In the genomic region with DNA sequence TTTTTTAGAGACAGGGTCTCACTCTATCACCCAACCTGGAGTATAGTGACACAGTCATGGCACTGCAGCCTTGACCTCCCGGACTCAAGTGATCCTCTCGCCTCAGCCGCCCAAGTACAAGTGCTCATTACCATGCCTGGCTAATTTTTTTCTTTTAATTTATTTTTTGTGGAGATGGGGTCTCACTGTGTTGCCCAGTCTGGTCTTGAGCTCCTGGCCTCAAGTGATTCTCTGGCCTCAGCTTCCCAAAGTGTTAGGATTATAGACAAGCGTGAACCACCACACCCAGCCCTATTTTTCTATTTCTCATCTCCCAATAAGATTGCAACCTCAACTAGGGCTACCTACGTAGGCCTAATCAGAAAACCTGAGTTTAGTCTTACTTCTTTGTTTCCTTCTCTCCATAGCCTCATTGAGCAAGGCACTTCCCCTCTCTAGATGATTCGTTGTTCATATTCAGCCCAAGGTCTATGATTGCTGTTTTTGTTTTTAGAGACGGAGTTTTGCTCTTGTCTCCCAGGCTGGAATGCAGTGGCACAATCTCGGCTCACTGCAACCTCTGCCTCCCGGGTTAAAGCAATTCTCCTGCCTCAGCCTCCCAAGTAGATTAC, we compare ENCODE assay signal across 10 cellular contexts. TPM values are rescaled to one million over a fixed set of nuclear protein-coding genes. Genes with fewer than 3 reads are reported as not detected.
DNase-seq lines count a peak whose midpoint lies in the region; ATAC-seq and TF ChIP-seq lines count a peak whose summit lies in the region.
"Had no signal": no experiment of that assay in that cellular context is flagged by ENCODE, and none has a peak within 500 bp of the region (broad histone marks: within the 10 kb centered on the region; RNA-seq: fewer than 3 reads in every experiment).

No MANE protein-coding gene starts in this region.

- peaks cover 44% of the 10 kb centered on the region for H3K4me1 Mint-ChIP-seq in CD4-positive, alpha-beta T cell (ENCODE audit: low read depth)
- peaks cover 17 to 27% (median 26%) of the 10 kb centered on the region in 3 donors for H3K4me1 Mint-ChIP-seq in IgD-negative memory B cell
- peaks cover 33% of the 10 kb centered on the region for H3K4me1 Mint-ChIP-seq in activated CD8-positive, alpha-beta T cell treated with anti-CD3 and anti-CD28 coated beads, Interleukin-2, amount 10 ng/mL, durations not matched to agents 7 days and 5 days (ENCODE audit: low read depth)
- peaks cover 11 to 43% (median 34%) of the 10 kb centered on the region in 4 donors for H3K4me1 Mint-ChIP-seq in naive thymus-derived CD8-positive, alpha-beta T cell

- TF ChIP-seq CTCF in CD4-positive, alpha-beta T cell (IDR thresholded peaks at IDR 0.05) = no peak

- no peak overlapping the region for H3K27ac ChIP-seq in CD4-positive, alpha-beta T cell (ENCODE audit: low read depth, low read length)

- DNase-seq in CD4-positive, alpha-beta T cell = no peak
- no peak for DNase-seq in activated CD8-positive, alpha-beta T cell treated with anti-CD3 and anti-CD28 coated beads, Interleukin-2, amount 10 ng/mL, durations not matched to agents 7 days and 5 days
- DNase-seq in naive thymus-derived CD8-positive, alpha-beta T cell = no peak
- no peak for DNase-seq in COLO668 (lab: John Stamatoyannopoulos, UW; ENCODE audit: unreplicated experiment)
- no peak for DNase-seq in foreskin melanocyte
- DNase-seq in SW480 (ENCODE audit: low spot score) = no peak
- DNase-seq: DMS79 had no signal

- no peaks in the 10 kb centered on the region for H3K27me3 Mint-ChIP-seq in CD4-positive, alpha-beta T cell
- no peaks in the 10 kb centered on the region for H3K27me3 Mint-ChIP-seq in IgD-negative memory B cell
- no peaks in the 10 kb centered on the region for H3K27me3 Mint-ChIP-seq in activated CD8-positive, alpha-beta T cell treated with anti-CD3 and anti-CD28 coated beads, Interleukin-2, amount 10 ng/mL, durations not matched to agents 7 days and 5 days (ENCODE audit: low read depth)
- no peaks in the 10 kb centered on the region for H3K27me3 Mint-ChIP-seq in naive thymus-derived CD8-positive, alpha-beta T cell

- intact Hi-C loops in CD4-positive, alpha-beta T cell (cut with DNase I, micrococcal nuclease) = loop anchor here (1.0 to 10.0 kb wide), 4 partner anchors 89 to 186 kb away; a partner anchor contains a TSS

- no peak for ATAC-seq in CD4-positive, alpha-beta T cell (ENCODE audit: poor library complexity)
- ATAC-seq in activated CD8-positive, alpha-beta T cell treated with anti-CD3 and anti-CD28 coated beads, Interleukin-2, amount 10 ng/mL, durations not matched to agents 7 days and 5 days = no peak
- no peak for ATAC-seq in naive thymus-derived CD8-positive, alpha-beta T cell
- ATAC-seq in GM21360 (IDR thresholded peaks at IDR 0.05; ENCODE audit: unreplicated experiment) = no peak
- ATAC-seq: mucosa of descending colon had no signal

- no peaks in the 10 kb centered on the region for H3K27me3 ChIP-seq in CD4-positive, alpha-beta T cell (ENCODE audit: control insufficient read depth, insufficient read depth, low read length)

- peaks cover 39% of the 10 kb centered on the region for H3K36me3 Mint-ChIP-seq in CD4-positive, alpha-beta T cell (ENCODE audit: low read depth)
- H3K36me3 Mint-ChIP-seq in IgD-negative memory B cell = no peaks in the 10 kb centered on the region
- H3K36me3 Mint-ChIP-seq in activated CD8-positive, alpha-beta T cell treated with anti-CD3 and anti-CD28 coated beads, Interleukin-2, amount 10 ng/mL, durations not matched to agents 7 days and 5 days (ENCODE audit: low read depth) = peaks cover 14% of the 10 kb centered on the region
- peaks cover 0 to 7% (median 0%) of the 10 kb centered on the region in 3 donors for H3K36me3 Mint-ChIP-seq in naive thymus-derived CD8-positive, alpha-beta T cell

- peak overlapping the region; percentile 66 for H3K27ac Mint-ChIP-seq in CD4-positive, alpha-beta T cell
- H3K27ac Mint-ChIP-seq in IgD-negative memory B cell = peak overlapping the region; percentile 13 to 92 (median 76)
- peak overlapping the region; percentile 57 for H3K27ac Mint-ChIP-seq in activated CD8-positive, alpha-beta T cell treated with anti-CD3 and anti-CD28 coated beads, Interleukin-2, amount 10 ng/mL, durations not matched to agents 7 days and 5 days
- peak overlapping the region; percentile 81 to 99 (median 90) for H3K27ac Mint-ChIP-seq in naive thymus-derived CD8-positive, alpha-beta T cell

- CTCF ChIA-PET in CD4-positive, alpha-beta T cell (lab: Charles Lee) = no interaction called here
- CTCF ChIA-PET in activated CD8-positive, alpha-beta T cell treated with anti-CD3 and anti-CD28 coated beads, Interleukin-2, amount 10 ng/mL, durations not matched to agents 7 days and 5 days (lab: Charles Lee) = interaction anchor here (1.4 to 3.3 kb wide), 2 partner anchors 33 to 83 kb away, joined by 4 to 21 read pairs; a partner anchor contains a TSS

- H3K4me3 Mint-ChIP-seq in CD4-positive, alpha-beta T cell = peak overlapping the region; percentile 55
- peak overlapping the region; percentile 29 to 100 (median 97) for H3K4me3 Mint-ChIP-seq in IgD-negative memory B cell
- H3K4me3 Mint-ChIP-seq in activated CD8-positive, alpha-beta T cell treated with anti-CD3 and anti-CD28 coated beads, Interleukin-2, amount 10 ng/mL, durations not matched to agents 7 days and 5 days = peak overlapping the region; percentile 40
- peak overlapping the region; percentile 27 to 98 (median 69) for H3K4me3 Mint-ChIP-seq in naive thymus-derived CD8-positive, alpha-beta T cell

- H3K9me3 Mint-ChIP-seq in CD4-positive, alpha-beta T cell = no peaks in the 10 kb centered on the region
- H3K9me3 Mint-ChIP-seq in IgD-negative memory B cell = no peaks in the 10 kb centered on the region
- H3K9me3 Mint-ChIP-seq in activated CD8-positive, alpha-beta T cell treated with anti-CD3 and anti-CD28 coated beads, Interleukin-2, amount 10 ng/mL, durations not matched to agents 7 days and 5 days (ENCODE audit: insufficient read depth) = no peaks in the 10 kb centered on the region
- H3K9me3 Mint-ChIP-seq in naive thymus-derived CD8-positive, alpha-beta T cell = no peaks in the 10 kb centered on the region

- POLR2A ChIA-PET in CD4-positive, alpha-beta T cell (lab: Charles Lee) = interaction anchor here (0.8 to 4.1 kb wide), 12 partner anchors 12 to 288 kb away, joined by 3 to 71 read pairs (median 6); a partner anchor contains a TSS
- POLR2A ChIA-PET in activated CD8-positive, alpha-beta T cell treated with anti-CD3 and anti-CD28 coated beads, Interleukin-2, amount 10 ng/mL, durations not matched to agents 7 days and 5 days (lab: Charles Lee) = interaction anchor here (1.2 to 3.1 kb wide), 3 partner anchors 11 to 168 kb away, joined by 3 to 28 read pairs (median 4); a partner anchor contains a TSS
- POLR2A ChIA-PET in naive thymus-derived CD8-positive, alpha-beta T cell (lab: Charles Lee) = interaction anchor here (0.7 to 6.2 kb wide), 7 partner anchors 9 to 340 kb away, joined by 3 to 80 read pairs (median 5); a partner anchor contains a TSS

- H3K9me3 ChIP-seq in CD4-positive, alpha-beta T cell (ENCODE audit: control insufficient read depth, low read length) = no peaks in the 10 kb centered on the region
- H3K9me3 ChIP-seq: mucosa of descending colon had no signal

RNA-seq across cellular contexts. Expression of a gene that starts 1.1 kb away (rescaled TPM):
- 10 to 100 TPM; 47.1 to 47.8 TPM for total RNA-seq in CD4-positive, alpha-beta T cell
- polyA plus RNA-seq in IgD-negative memory B cell = 15.9 TPM
- 10 to 100 TPM; 65.7 to 67.2 TPM for total RNA-seq in activated CD8-positive, alpha-beta T cell treated with anti-CD3 and anti-CD28 coated beads, Interleukin-2, amount 10 ng/mL, durations not matched to agents 7 days and 5 days
- 10 to 100 TPM; 59.5 to 66.4 TPM for total RNA-seq in naive thymus-derived CD8-positive, alpha-beta T cell
- polyA plus RNA-seq in naive thymus-derived CD8-positive, alpha-beta T cell = 10 to 100 TPM; 26.5 to 31.9 (median 28.3) TPM

RNA-seq across cellular contexts. Expression of a gene that starts 34.0 kb away (rescaled TPM):
- 1 to 10 TPM; 7.2 to 7.9 TPM for total RNA-seq in CD4-positive, alpha-beta T cell
- polyA plus RNA-seq in IgD-negative memory B cell = 5.9 TPM
- total RNA-seq in activated CD8-positive, alpha-beta T cell treated with anti-CD3 and anti-CD28 coated beads, Interleukin-2, amount 10 ng/mL, durations not matched to agents 7 days and 5 days = 10 to 100 TPM; 32.6 to 36.2 TPM
- total RNA-seq in naive thymus-derived CD8-positive, alpha-beta T cell = 10 to 100 TPM; 25.1 to 26.1 TPM
- polyA plus RNA-seq in naive thymus-derived CD8-positive, alpha-beta T cell = 1 to 10 TPM; 2.4 to 4.8 (median 4.5) TPM

Comparison
In these comparisons a context has a peak if more than half of its experiments do, and no peak if none do; other contexts are left out.
1. H3K4me3 Mint-ChIP-seq: peak in every context shown above with its lines; median percentile 97 in IgD-negative memory B cell; 69 in naive thymus-derived CD8-positive, alpha-beta T cell; 55 in CD4-positive, alpha-beta T cell; 40 in activated CD8-positive, alpha-beta T cell treated with anti-CD3 and anti-CD28 coated beads, Interleukin-2, amount 10 ng/mL, durations not matched to agents 7 days and 5 days.